10 cellular contexts compared by ENCODE assay signal in genomic region chr18:22477222-22477621, GRCh38. TPM values are rescaled to one million over a fixed set of nuclear protein-coding genes. Genes with fewer than 3 reads are reported as not detected.
"Had no signal": no experiment of that assay in that cellular context is flagged by ENCODE, and none has a peak within 500 bp of the region (broad histone marks: within the 10 kb centered on the region; RNA-seq: fewer than 3 reads in every experiment).

No MANE protein-coding gene starts in this region.

- FAIRE-seq: HepG2 had no signal

- H3K4me3 Mint-ChIP-seq: GM23338, HFFc6, IgD-negative memory B cell had no signal

- H3K9me3 Mint-ChIP-seq: GM23338, HFFc6 had no signal

- H3K36me3 Mint-ChIP-seq: IgD-negative memory B cell had no signal

- DNase-seq: H7, HFFc6 had no signal

- ATAC-seq: GM23338, HCT116, HepG2 had no signal

- H3K27ac ChIP-seq: HL-60 had no signal

- H3K4me3 ChIP-seq: GM23338, HAP-1 had no signal

- H3K4me2 ChIP-seq: GM23338 had no signal

- H3K9me3 ChIP-seq: HAP-1 had no signal

- H3K4me1 ChIP-seq: HAP-1 had no signal

- H2AFZ ChIP-seq: GM23338 had no signal

- H3K36me3 ChIP-seq: HAP-1 had no signal

- H3K27ac Mint-ChIP-seq: GM23338, HFFc6, IgD-negative memory B cell had no signal

- H3K4me1 Mint-ChIP-seq: GM23338, IgD-negative memory B cell had no signal

RNA-seq across cellular contexts. Expression of gene CTAGE1, which starts 59.5 kb away (rescaled TPM):
- total RNA-seq: H4, H7, HT1080 had no signal
- polyA plus RNA-seq: HepG2, IgD-negative memory B cell had no signal
